Comparison of ENCODE assay signal across 1 cellular context in the genomic region with DNA sequence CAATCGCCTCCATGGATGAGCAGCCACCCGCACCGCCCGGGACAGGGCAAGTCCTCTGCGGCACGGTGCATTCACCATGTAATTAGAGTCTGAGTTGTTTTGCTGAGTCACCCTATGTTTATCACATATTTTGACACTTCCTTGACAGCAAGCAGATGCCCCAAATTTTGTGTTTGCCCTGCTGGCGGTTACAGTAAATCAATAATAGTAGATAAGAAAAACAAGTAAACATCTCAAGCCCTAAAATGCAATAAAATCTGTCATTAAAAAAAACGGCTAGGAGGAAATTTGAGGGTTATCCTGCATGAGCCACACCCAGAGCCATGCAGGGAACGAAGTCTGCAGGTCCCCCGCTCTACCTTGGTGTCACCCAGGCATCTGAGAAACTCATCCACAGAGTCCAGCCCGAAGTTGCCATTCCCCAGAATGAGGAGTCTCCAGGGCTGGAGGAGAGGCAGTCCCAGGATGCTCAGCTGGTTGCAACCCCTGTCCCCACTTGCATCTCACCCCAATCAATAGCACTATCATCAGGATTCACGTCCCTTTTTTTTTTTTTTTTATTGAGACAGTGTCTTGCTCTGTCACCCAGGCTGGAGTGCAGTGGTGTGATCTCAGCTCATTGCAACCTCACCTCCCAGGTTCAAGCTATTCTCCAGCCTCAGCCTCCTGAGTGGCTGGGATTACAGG.
TF ChIP-seq lines count a peak whose summit lies in the region.

No MANE protein-coding gene starts in this region.

TF ChIP-seq in Ishikawa, 13 proteins besides CTCF, POLR2A, EP300 and RAD21 (continued from another document):
- TF ChIP-seq, protein P1, sequence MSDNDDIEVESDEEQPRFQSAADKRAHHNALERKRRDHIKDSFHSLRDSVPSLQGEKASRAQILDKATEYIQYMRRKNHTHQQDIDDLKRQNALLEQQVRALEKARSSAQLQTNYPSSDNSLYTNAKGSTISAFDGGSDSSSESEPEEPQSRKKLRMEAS (IDR thresholded peaks at IDR 0.05) = peak; percentile 68; the same call in 1 of the 2 replicates
- TF ChIP-seq, protein P2, sequence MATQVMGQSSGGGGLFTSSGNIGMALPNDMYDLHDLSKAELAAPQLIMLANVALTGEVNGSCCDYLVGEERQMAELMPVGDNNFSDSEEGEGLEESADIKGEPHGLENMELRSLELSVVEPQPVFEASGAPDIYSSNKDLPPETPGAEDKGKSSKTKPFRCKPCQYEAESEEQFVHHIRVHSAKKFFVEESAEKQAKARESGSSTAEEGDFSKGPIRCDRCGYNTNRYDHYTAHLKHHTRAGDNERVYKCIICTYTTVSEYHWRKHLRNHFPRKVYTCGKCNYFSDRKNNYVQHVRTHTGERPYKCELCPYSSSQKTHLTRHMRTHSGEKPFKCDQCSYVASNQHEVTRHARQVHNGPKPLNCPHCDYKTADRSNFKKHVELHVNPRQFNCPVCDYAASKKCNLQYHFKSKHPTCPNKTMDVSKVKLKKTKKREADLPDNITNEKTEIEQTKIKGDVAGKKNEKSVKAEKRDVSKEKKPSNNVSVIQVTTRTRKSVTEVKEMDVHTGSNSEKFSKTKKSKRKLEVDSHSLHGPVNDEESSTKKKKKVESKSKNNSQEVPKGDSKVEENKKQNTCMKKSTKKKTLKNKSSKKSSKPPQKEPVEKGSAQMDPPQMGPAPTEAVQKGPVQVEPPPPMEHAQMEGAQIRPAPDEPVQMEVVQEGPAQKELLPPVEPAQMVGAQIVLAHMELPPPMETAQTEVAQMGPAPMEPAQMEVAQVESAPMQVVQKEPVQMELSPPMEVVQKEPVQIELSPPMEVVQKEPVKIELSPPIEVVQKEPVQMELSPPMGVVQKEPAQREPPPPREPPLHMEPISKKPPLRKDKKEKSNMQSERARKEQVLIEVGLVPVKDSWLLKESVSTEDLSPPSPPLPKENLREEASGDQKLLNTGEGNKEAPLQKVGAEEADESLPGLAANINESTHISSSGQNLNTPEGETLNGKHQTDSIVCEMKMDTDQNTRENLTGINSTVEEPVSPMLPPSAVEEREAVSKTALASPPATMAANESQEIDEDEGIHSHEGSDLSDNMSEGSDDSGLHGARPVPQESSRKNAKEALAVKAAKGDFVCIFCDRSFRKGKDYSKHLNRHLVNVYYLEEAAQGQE (IDR thresholded peaks at IDR 0.05; ENCODE audit: low read depth) = no peak
- peak; percentile 95 for TF ChIP-seq TCF12 (IDR thresholded peaks at IDR 0.05; ENCODE audit: low read depth)
- TF ChIP-seq CREB1 (IDR thresholded peaks at IDR 0.05; ENCODE audit: low read depth) = no peak
- TF ChIP-seq ZBTB7A (IDR thresholded peaks at IDR 0.05; ENCODE audit: low read depth) = no peak
- peak; percentile 86 for TF ChIP-seq TEAD4 (IDR thresholded peaks at IDR 0.05)
- peak; percentile 73; the same call in 1 of the 2 replicates for TF ChIP-seq FOXM1 (IDR thresholded peaks at IDR 0.05; ENCODE audit: borderline replicate concordance, low read depth)
- TF ChIP-seq TAF1 (IDR thresholded peaks at IDR 0.05; ENCODE audit: low read depth) = no peak
- no peak for TF ChIP-seq EGR1 (IDR thresholded peaks at IDR 0.05)
- TF ChIP-seq CEBPB (IDR thresholded peaks at IDR 0.05) = no peak; the same call in 1 of the 2 replicates
- TF ChIP-seq USF1 (IDR thresholded peaks at IDR 0.05) = no peak
- TF ChIP-seq NFIC (IDR thresholded peaks at IDR 0.05) = peak; percentile 88
